Comparison of ENCODE assay signal across 23 cellular contexts in genomic region chr9:126509718-126510117, GRCh38.
"Had no signal": no experiment of that assay in that cellular context is flagged by ENCODE, and none has a peak within 500 bp of the region (broad histone marks: within the 10 kb centered on the region; RNA-seq: fewer than 3 reads in every experiment).

No MANE protein-coding gene starts in this region.

- H3K27ac ChIP-seq: Peyer's patch, RWPE1, SJSA1 had no signal

- H3K27ac Mint-ChIP-seq: activated CD4-positive, alpha-beta memory T cell treated with anti-CD3 and anti-CD28 coated beads, Interleukin-2, amount 10 ng/mL, durations not matched to agents 7 days and 5 days; activated naive CD8-positive, alpha-beta T cell; activated T-helper 17 cell treated with anti-CD3 and anti-CD28 coated beads, Interleukin-2, amount 50 U/mL, for 72 hours; brain; IgD-negative memory B cell had no signal

- H3K36me3 ChIP-seq: Peyer's patch, SJSA1 had no signal

- H3K9me3 ChIP-seq: Peyer's patch, SJSA1 had no signal

- H3K36me3 Mint-ChIP-seq: activated naive CD8-positive, alpha-beta T cell; brain had no signal

- H3K4me3 Mint-ChIP-seq: activated CD4-positive, alpha-beta memory T cell treated with anti-CD3 and anti-CD28 coated beads, Interleukin-2, amount 10 ng/mL, durations not matched to agents 7 days and 5 days; activated naive CD8-positive, alpha-beta T cell; activated T-helper 17 cell treated with anti-CD3 and anti-CD28 coated beads, Interleukin-2, amount 50 U/mL, for 72 hours; brain; IgD-negative memory B cell; T-helper 17 cell had no signal

- ATAC-seq: activated T-helper 17 cell treated with anti-CD3 and anti-CD28 coated beads, Interleukin-2, amount 50 U/mL, for 72 hours; T-helper 17 cell had no signal

- H3K9me3 Mint-ChIP-seq: activated CD4-positive, alpha-beta memory T cell treated with anti-CD3 and anti-CD28 coated beads, Interleukin-2, amount 10 ng/mL, durations not matched to agents 7 days and 5 days; activated T-helper 17 cell treated with anti-CD3 and anti-CD28 coated beads, Interleukin-2, amount 50 U/mL, for 72 hours; brain; IgD-negative memory B cell had no signal

- DNase-seq: activated CD4-positive, alpha-beta memory T cell treated with anti-CD3 and anti-CD28 coated beads, Interleukin-2, amount 10 ng/mL, durations not matched to agents 7 days and 5 days; activated CD4-positive, alpha-beta T cell treated with anti-CD3 and anti-CD28 coated beads, Interleukin-2, amount 50 U/mL, for 1 hour; activated CD4-positive, CD25-positive, alpha-beta regulatory T cell; activated T-cell treated with anti-CD3 and anti-CD28 coated beads for 4 hours; activated T-cell treated with anti-CD3 and anti-CD28 coated beads, Interleukin-2, amount 50 U/mL, for 48 hours; amygdala; KG1; NCI-H1048; NCI-H146; NCI-H187 treated with DMSO at 0.1 percent for 48 hours; NCI-H2081 treated with DMSO at 0.1 percent for 48 hours; NCI-H446; NCI-H524; SHP77; T-helper 9 cell had no signal

- H3K4me3 ChIP-seq: Peyer's patch, SJSA1 had no signal

- H3K4me1 Mint-ChIP-seq: activated CD4-positive, alpha-beta memory T cell treated with anti-CD3 and anti-CD28 coated beads, Interleukin-2, amount 10 ng/mL, durations not matched to agents 7 days and 5 days; activated T-helper 17 cell treated with anti-CD3 and anti-CD28 coated beads, Interleukin-2, amount 50 U/mL, for 72 hours had no signal
